In genomic region chr15:79008666-79009065, GRCh38 we compare ENCODE assay signal across 22 cellular contexts.
"Had no signal": no experiment of that assay in that cellular context is flagged by ENCODE, and none has a peak within 500 bp of the region (broad histone marks: within the 10 kb centered on the region; RNA-seq: fewer than 3 reads in every experiment).

No MANE protein-coding gene starts in this region.

- ATAC-seq: activated CD8-positive, alpha-beta memory T cell treated with anti-CD3 and anti-CD28 coated beads, Interleukin-2, amount 10 ng/mL, durations not matched to agents 7 days and 5 days; activated T-helper 17 cell treated with anti-CD3 and anti-CD28 coated beads, Interleukin-2, amount 50 U/mL, for 72 hours; foreskin keratinocyte; left colon; lower lobe of right lung; right cardiac atrium; stimulated activated naive CD8-positive, alpha-beta T cell treated with anti-CD3 and anti-CD28 coated beads, Interleukin-15, amount 100 ng/mL, for 72 hours had no signal

- H3K27me3 Mint-ChIP-seq: activated T-helper 17 cell treated with anti-CD3 and anti-CD28 coated beads, Interleukin-2, amount 50 U/mL, for 72 hours; brain had no signal

- H3K36me3 Mint-ChIP-seq: activated CD8-positive, alpha-beta memory T cell treated with anti-CD3 and anti-CD28 coated beads, Interleukin-2, amount 10 ng/mL, durations not matched to agents 7 days and 5 days; brain; mesothelial cell of epicardium had no signal

- H3K9me3 ChIP-seq: lower lobe of right lung, prostate gland, suprapubic skin, upper lobe of left lung had no signal

- H3K9me3 Mint-ChIP-seq: activated CD4-positive, alpha-beta memory T cell treated with anti-CD3 and anti-CD28 coated beads, Interleukin-2, amount 10 ng/mL, durations not matched to agents 7 days and 5 days; activated T-helper 17 cell treated with anti-CD3 and anti-CD28 coated beads, Interleukin-2, amount 50 U/mL, for 72 hours; brain; mesothelial cell of epicardium; nephron; stimulated activated naive CD8-positive, alpha-beta T cell treated with anti-CD3 and anti-CD28 coated beads, Interleukin-15, amount 100 ng/mL, for 72 hours had no signal

- FAIRE-seq: islet of Langerhans had no signal

- H3K27ac Mint-ChIP-seq: activated CD4-positive, alpha-beta memory T cell treated with anti-CD3 and anti-CD28 coated beads, Interleukin-2, amount 10 ng/mL, durations not matched to agents 7 days and 5 days; activated CD8-positive, alpha-beta memory T cell treated with anti-CD3 and anti-CD28 coated beads, Interleukin-2, amount 10 ng/mL, durations not matched to agents 7 days and 5 days; activated T-helper 17 cell treated with anti-CD3 and anti-CD28 coated beads, Interleukin-2, amount 50 U/mL, for 72 hours; mesothelial cell of epicardium; nephron; stimulated activated naive CD8-positive, alpha-beta T cell treated with anti-CD3 and anti-CD28 coated beads, Interleukin-15, amount 100 ng/mL, for 72 hours had no signal

- H3K36me3 ChIP-seq: lower lobe of right lung, prostate gland, suprapubic skin, upper lobe of left lung had no signal

- H3K27ac ChIP-seq: foreskin keratinocyte, lower lobe of right lung, prostate gland, suprapubic skin, upper lobe of left lung had no signal

- H3K27me3 ChIP-seq: foreskin keratinocyte, suprapubic skin, upper lobe of left lung had no signal

- H3K4me1 ChIP-seq: prostate gland had no signal

- H3K4me3 ChIP-seq: lower lobe of right lung, prostate gland, suprapubic skin, upper lobe of left lung had no signal

- DNase-seq: activated CD4-positive, alpha-beta memory T cell treated with anti-CD3 and anti-CD28 coated beads, Interleukin-2, amount 10 ng/mL, durations not matched to agents 7 days and 5 days; activated CD4-positive, alpha-beta T cell treated with anti-CD3 and anti-CD28 coated beads for 48 hours; activated CD4-positive, CD25-positive, alpha-beta regulatory T cell; activated CD8-positive, alpha-beta memory T cell treated with anti-CD3 and anti-CD28 coated beads, Interleukin-2, amount 10 ng/mL, durations not matched to agents 7 days and 5 days; activated naive CD4-positive, alpha-beta T cell; anterior cingulate cortex; caudate nucleus; foreskin keratinocyte; hippocampal formation; left colon; lower lobe of right lung; right cardiac atrium; stimulated activated CD4-positive, alpha-beta T cell treated with anti-CD3 and anti-CD28 coated beads, Interleukin-2, amount 100 ng/mL, for 24 hours; stimulated activated naive CD8-positive, alpha-beta T cell treated with anti-CD3 and anti-CD28 coated beads, Interleukin-15, amount 100 ng/mL, for 72 hours; upper lobe of left lung had no signal

- H3K4me3 Mint-ChIP-seq: activated CD4-positive, alpha-beta memory T cell treated with anti-CD3 and anti-CD28 coated beads, Interleukin-2, amount 10 ng/mL, durations not matched to agents 7 days and 5 days; activated CD8-positive, alpha-beta memory T cell treated with anti-CD3 and anti-CD28 coated beads, Interleukin-2, amount 10 ng/mL, durations not matched to agents 7 days and 5 days; activated T-helper 17 cell treated with anti-CD3 and anti-CD28 coated beads, Interleukin-2, amount 50 U/mL, for 72 hours; brain; mesothelial cell of epicardium; nephron; stimulated activated naive CD8-positive, alpha-beta T cell treated with anti-CD3 and anti-CD28 coated beads, Interleukin-15, amount 100 ng/mL, for 72 hours had no signal
